In the genomic region with DNA sequence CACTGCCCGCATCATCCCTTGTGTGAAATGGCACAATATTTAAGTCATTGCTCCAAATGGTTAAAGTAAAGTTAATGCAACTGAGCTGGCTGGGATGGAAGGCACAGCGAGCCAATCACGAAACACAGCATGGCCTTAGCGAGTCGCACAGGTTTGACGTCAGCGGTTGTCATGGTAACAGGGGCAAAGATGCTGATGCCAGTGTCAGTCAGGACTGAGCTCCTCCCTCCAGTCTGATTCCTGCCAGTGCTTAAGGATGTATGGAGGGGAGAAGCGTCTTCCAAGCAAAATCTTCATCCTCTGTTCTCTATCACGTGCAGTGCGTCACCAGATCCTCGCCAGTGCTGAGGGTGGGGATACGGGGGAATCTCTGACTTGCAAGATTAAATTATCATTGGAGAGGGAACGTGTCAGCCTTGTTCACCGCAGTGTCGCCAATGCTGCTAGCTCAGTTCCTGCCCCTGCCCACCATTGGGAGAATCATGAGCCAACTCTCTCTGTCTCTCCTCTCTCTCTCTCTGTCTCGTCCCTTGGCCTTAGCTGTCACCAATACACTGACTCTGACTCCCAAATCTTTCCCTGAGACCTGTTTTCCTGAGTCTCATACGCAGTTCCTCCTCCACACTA, we compare ENCODE assay signal across 9 cellular contexts. TPM values are rescaled to one million over a fixed set of nuclear protein-coding genes. Genes with fewer than 3 reads are reported as not detected.
A peak's percentile ranks its signal among the peaks of the same experiment; 100 is the strongest.
DNase-seq lines count a peak whose midpoint lies in the region; TF ChIP-seq lines count a peak whose summit lies in the region.
"Had no signal": no experiment of that assay in that cellular context is flagged by ENCODE, and none has a peak within 500 bp of the region (broad histone marks: within the 10 kb centered on the region; RNA-seq: fewer than 3 reads in every experiment).

No MANE protein-coding gene starts in this region.

- H3K4me3 ChIP-seq in left ventricle myocardium inferior (peak overlapping the region; percentile 54), retinal pigment epithelial cell (ENCODE audit: low read length) (peak overlapping the region; percentile 37)

- no peaks in the 10 kb centered on the region for H3K9me3 ChIP-seq in left ventricle myocardium inferior (replicated peaks)

- H3K27ac ChIP-seq in left ventricle myocardium inferior (replicated peaks): no peak overlapping the region
- H3K27ac ChIP-seq: 22Rv1 had no signal

- peaks cover 5% of the 10 kb centered on the region for H3K36me3 ChIP-seq in left ventricle myocardium inferior

- TF ChIP-seq CTCF in left ventricle myocardium inferior (IDR thresholded peaks at IDR 0.05; ENCODE audit: borderline replicate concordance) (no peak), retinal pigment epithelial cell (conservative IDR thresholded peaks at IDR 0.05; ENCODE audit: low read depth, low read length) (no peak)

- DNase-seq in DMS53 (lab: John Stamatoyannopoulos, UW): peak; percentile 27
- DNase-seq in DMS53 treated with DMSO at 0.1 percent for 48 hours (lab: John Stamatoyannopoulos, UW; ENCODE audit: unreplicated experiment): no peak
- DNase-seq in amniotic stem cell (lab: John Stamatoyannopoulos, UW): peak; percentile 88
- peak; percentile 89 for DNase-seq in left ventricle myocardium inferior
- DNase-seq in retinal pigment epithelial cell (ENCODE audit: low read depth): peak; percentile 56
- no peak for DNase-seq in RPMI8226
- DNase-seq in D341Med (ENCODE audit: low spot score): no peak
- DNase-seq in NCI-H1048 (lab: John Stamatoyannopoulos, UW): no peak

- peaks cover 9% of the 10 kb centered on the region for H3K4me1 ChIP-seq in left ventricle myocardium inferior

- H3K27me3 ChIP-seq in left ventricle myocardium inferior (ENCODE audit: low read depth): no peaks in the 10 kb centered on the region

- intact Hi-C loops in left ventricle myocardium inferior (cut with micrococcal nuclease): no loop called here

RNA-seq across cellular contexts. Expression of a gene that starts 24.5 kb away (rescaled TPM):
- total RNA-seq in left ventricle myocardium inferior: 30.5 TPM

RNA-seq across cellular contexts. Expression of a gene that starts 50.3 kb away (rescaled TPM):
- total RNA-seq in left ventricle myocardium inferior: 89.5 TPM

Comparison
In these comparisons a context has a peak if more than half of its experiments do, and no peak if none do; other contexts are left out.
1. DNase-seq: peak in DMS53 (single experiment), amniotic stem cell (single experiment), left ventricle myocardium inferior (single experiment) and retinal pigment epithelial cell (single experiment); none in DMS53 treated with DMSO at 0.1 percent for 48 hours (single experiment), RPMI8226 (single experiment), D341Med (single experiment) and NCI-H1048 (single experiment).